Comparison of ENCODE assay signal across 20 cellular contexts in genomic region chrX:70234355-70234754, GRCh38. TPM values are rescaled to one million over a fixed set of nuclear protein-coding genes. Genes with fewer than 3 reads are reported as not detected.
DNase-seq lines count a peak whose midpoint lies in the region; TF ChIP-seq lines count a peak whose summit lies in the region.
"Had no signal": no experiment of that assay in that cellular context is flagged by ENCODE, and none has a peak within 500 bp of the region (broad histone marks: within the 10 kb centered on the region; RNA-seq: fewer than 3 reads in every experiment).

Gene AWAT1, plus strand, starts transcription at chrX:70234655. Its CDS starts 41 bp downstream, at chrX:70234696.

- in situ Hi-C loops in mammary epithelial cell (cut with MboI; ENCODE audit: low sequenced_read_pairs in 2 of 2) (no loop called here), KBM-7 (cut with MboI; ENCODE audit: low pct_unique_long_range_greater_than_20kb, low sequenced_read_pairs) (no loop called here)

- no peak within 1 kb of the TSS for H3K4me2 ChIP-seq in mammary epithelial cell (ENCODE audit: insufficient read depth, low read depth, low read length)
- H3K4me2 ChIP-seq in neuronal stem cell (ENCODE audit: insufficient read depth, low read length, poor library complexity, severe bottlenecking), result no peak within 1 kb of the TSS
- H3K4me2 ChIP-seq: A549 had no signal

- peak within 1 kb of the TSS; percentile 46 for H3K27ac Mint-ChIP-seq in activated T-helper 2 cell treated with anti-CD3 and anti-CD28 coated beads, Interferon-gamma antibody, Interleukin-2, Interleukin-4, amounts not matched to agents 10 μg/mL and 5 μg/mL and 100 μg/mL, durations not matched to agents 14 hours and 24 hours and 36 hours
- H3K27ac Mint-ChIP-seq in chondrocyte (ENCODE audit: unreplicated experiment), result no peak within 1 kb of the TSS
- H3K27ac Mint-ChIP-seq: CD4-positive, alpha-beta T cell had no signal

- no peaks in the 10 kb centered on the region for H3K9me3 ChIP-seq in mammary epithelial cell (replicated peaks; ENCODE audit: insufficient read depth, low read length)
- H3K9me3 ChIP-seq in breast epithelium, result no peaks in the 10 kb centered on the region
- H3K9me3 ChIP-seq in neuronal stem cell (replicated peaks in 1 of 2; ENCODE audit: control insufficient read depth in 2 of 2, insufficient read depth in 1 of 2, low read depth in 1 of 2, low read length in 2 of 2), result no peaks in the 10 kb centered on the region
- H3K9me3 ChIP-seq: A549, HAP-1 had no signal

- H3K36me3 ChIP-seq in mammary epithelial cell (ENCODE audit: insufficient read depth, low read length) (no peaks in the 10 kb centered on the region), breast epithelium (no peaks in the 10 kb centered on the region), neuronal stem cell (replicated peaks in 1 of 2; ENCODE audit: control insufficient read depth in 2 of 2, insufficient read depth in 2 of 2, low read length in 2 of 2) (no peaks in the 10 kb centered on the region)
- H3K36me3 ChIP-seq: HAP-1 had no signal

- H3K36me3 Mint-ChIP-seq in activated T-helper 2 cell treated with anti-CD3 and anti-CD28 coated beads, Interferon-gamma antibody, Interleukin-2, Interleukin-4, amounts not matched to agents 10 μg/mL and 5 μg/mL and 100 μg/mL, durations not matched to agents 14 hours and 24 hours and 36 hours (ENCODE audit: low read depth), result no peaks in the 10 kb centered on the region
- H3K36me3 Mint-ChIP-seq in chondrocyte (ENCODE audit: low read depth), result peaks cover 2% of the 10 kb centered on the region
- H3K36me3 Mint-ChIP-seq: IgD-negative memory B cell had no signal

- no peaks in the 10 kb centered on the region for H3K79me1 ChIP-seq in neuronal stem cell (ENCODE audit: low read depth, low read length)

- H3K27me3 Mint-ChIP-seq in activated T-helper 2 cell treated with anti-CD3 and anti-CD28 coated beads, Interferon-gamma antibody, Interleukin-2, Interleukin-4, amounts not matched to agents 10 μg/mL and 5 μg/mL and 100 μg/mL, durations not matched to agents 14 hours and 24 hours and 36 hours (ENCODE audit: low read depth), result no peaks in the 10 kb centered on the region
- H3K27me3 Mint-ChIP-seq in chondrocyte (ENCODE audit: low read depth), result peaks cover 5% of the 10 kb centered on the region
- H3K27me3 Mint-ChIP-seq: CD4-positive, alpha-beta T cell; IgD-negative memory B cell had no signal

- H3K79me2 ChIP-seq in mammary epithelial cell (ENCODE audit: insufficient read depth, low read length), result no peaks in the 10 kb centered on the region

- H2AK5ac ChIP-seq in neuronal stem cell (ENCODE audit: low read depth, low read length), result no peak within 1 kb of the TSS

- DNase-seq in mammary epithelial cell, result peak; percentile 9
- DNase-seq in breast epithelium (ENCODE audit: low spot score in 2 of 2), result no peak
- no peak for DNase-seq in activated T-helper 2 cell treated with anti-CD3 and anti-CD28 coated beads, Interferon-gamma antibody, Interleukin-2, Interleukin-4, amounts not matched to agents 10 μg/mL and 5 μg/mL and 100 μg/mL, durations not matched to agents 14 hours and 24 hours and 36 hours (ENCODE audit: low spot score)
- no peak for DNase-seq in neuronal stem cell (ENCODE audit: low spot score)
- no peak for DNase-seq in KBM-7
- no peak for DNase-seq in chondrocyte (ENCODE audit: low spot score)
- no peak for DNase-seq in DMS 273 (lab: John Stamatoyannopoulos, UW; ENCODE audit: unreplicated experiment)
- DNase-seq: AML-193; CD4-positive, alpha-beta T cell; DMS79 treated with DMSO at 0.1 percent for 48 hours had no signal

- no peaks in the 10 kb centered on the region for H4K20me1 ChIP-seq in mammary epithelial cell (ENCODE audit: insufficient read depth, low read length)

- dilution Hi-C loops in mammary epithelial cell (cut with HindIII; ENCODE audit: low sequenced_read_pairs), result no loop called here

- H2BK15ac ChIP-seq in neuronal stem cell (ENCODE audit: low read length), result no peak within 1 kb of the TSS

- no peak for TF ChIP-seq POLR2A in breast epithelium (IDR thresholded peaks at IDR 0.05)

- H2BK12ac ChIP-seq in neuronal stem cell (ENCODE audit: low read length), result no peak within 1 kb of the TSS

- no peak within 1 kb of the TSS for H2BK5ac ChIP-seq in neuronal stem cell (ENCODE audit: low read length)

- H3K4ac ChIP-seq in neuronal stem cell (ENCODE audit: low read length), result no peak within 1 kb of the TSS

- no peak within 1 kb of the TSS for H3K18ac ChIP-seq in neuronal stem cell (ENCODE audit: low read length)

- H3K14ac ChIP-seq in neuronal stem cell (ENCODE audit: low read length), result no peak within 1 kb of the TSS

- no TSS peak for BruUV-seq in mammary epithelial cell (replicated peaks; lab: Mats Ljungman, UMichigan)

- H2AFZ ChIP-seq in mammary epithelial cell (ENCODE audit: low read depth, low read length), result no peak within 1 kb of the TSS
- H2AFZ ChIP-seq in neuronal stem cell (ENCODE audit: low read length), result no peak within 1 kb of the TSS

- H4K8ac ChIP-seq in neuronal stem cell (ENCODE audit: low read depth, low read length), result peak within 1 kb of the TSS; percentile 17

- no peak within 1 kb of the TSS for H2BK120ac ChIP-seq in neuronal stem cell (ENCODE audit: low read depth, low read length)

- peaks cover 18% of the 10 kb centered on the region for H3K4me1 Mint-ChIP-seq in activated T-helper 2 cell treated with anti-CD3 and anti-CD28 coated beads, Interferon-gamma antibody, Interleukin-2, Interleukin-4, amounts not matched to agents 10 μg/mL and 5 μg/mL and 100 μg/mL, durations not matched to agents 14 hours and 24 hours and 36 hours (ENCODE audit: low read depth)
- H3K4me1 Mint-ChIP-seq in chondrocyte (ENCODE audit: low read depth), result no peaks in the 10 kb centered on the region
- H3K4me1 Mint-ChIP-seq: IgD-negative memory B cell had no signal

- no peaks in the 10 kb centered on the region for H3K9me3 Mint-ChIP-seq in activated T-helper 2 cell treated with anti-CD3 and anti-CD28 coated beads, Interferon-gamma antibody, Interleukin-2, Interleukin-4, amounts not matched to agents 10 μg/mL and 5 μg/mL and 100 μg/mL, durations not matched to agents 14 hours and 24 hours and 36 hours
- H3K9me3 Mint-ChIP-seq in chondrocyte (ENCODE audit: low read depth), result peaks cover 5% of the 10 kb centered on the region
- H3K9me3 Mint-ChIP-seq: CD4-positive, alpha-beta T cell; IgD-negative memory B cell had no signal

- TF ChIP-seq CTCF in mammary epithelial cell (conservative IDR thresholded peaks at IDR 0.05 in 1 of 2, IDR thresholded peaks at IDR 0.05 in 1 of 2; ENCODE audit: extremely low read depth in 1 of 2, insufficient read depth in 1 of 2, low read depth in 1 of 2, low read length in 2 of 2), result no peak
- TF ChIP-seq CTCF in breast epithelium (IDR thresholded peaks at IDR 0.05), result no peak
- no peak for TF ChIP-seq CTCF in chondrocyte (IDR thresholded peaks at IDR 0.05)

- no peak within 1 kb of the TSS for H3K27ac ChIP-seq in mammary epithelial cell (ENCODE audit: insufficient read depth, low read depth, low read length)
- H3K27ac ChIP-seq in breast epithelium, result no peak within 1 kb of the TSS
- H3K27ac ChIP-seq in neuronal stem cell (replicated peaks; ENCODE audit: low read length), result no peak within 1 kb of the TSS
- H3K27ac ChIP-seq: 22Rv1, A549, C4-2B had no signal

- 43% methylated on average over 3 of the region's 3 CpGs for WGBS in mammary epithelial cell (ENCODE audit: low coverage, missing lambda C conversion rate)
- no CpG with 5 or more reads among the region's 3 CpGs for WGBS in neuronal stem cell (ENCODE audit: extremely low coverage in 2 of 2, insufficient read length in 2 of 2, insufficient replicate concordance in 1 of 2), 2 donors

- H3K27me3 ChIP-seq in mammary epithelial cell (ENCODE audit: insufficient read depth, low read length) (no peaks in the 10 kb centered on the region), breast epithelium (peaks cover 0 to 30% of the 10 kb centered on the region in 2 donors), neuronal stem cell (ENCODE audit: control insufficient read depth in 3 of 3, insufficient read depth in 3 of 3, low read depth in 1 of 3, low read length in 3 of 3) (peaks cover 0 to 11% (median 0%) of the 10 kb centered on the region in 3 experiments)

- H3K4me3 ChIP-seq in mammary epithelial cell (replicated peaks in 1 of 3; ENCODE audit: insufficient read depth in 1 of 3, low read depth in 2 of 3, low read length in 3 of 3) (no peak within 1 kb of the TSS), breast epithelium (no peak within 1 kb of the TSS), neuronal stem cell (ENCODE audit: low read length in 2 of 2) (no peak within 1 kb of the TSS)
- H3K4me3 ChIP-seq: A549, GM12878, HAP-1 had no signal

- H3K9ac ChIP-seq in mammary epithelial cell (ENCODE audit: insufficient read depth, low read length) (no peak within 1 kb of the TSS), neuronal stem cell (ENCODE audit: low read depth, low read length, poor library complexity) (no peak within 1 kb of the TSS)

- H3K4me3 Mint-ChIP-seq in activated T-helper 2 cell treated with anti-CD3 and anti-CD28 coated beads, Interferon-gamma antibody, Interleukin-2, Interleukin-4, amounts not matched to agents 10 μg/mL and 5 μg/mL and 100 μg/mL, durations not matched to agents 14 hours and 24 hours and 36 hours (ENCODE audit: low read depth), result no peak within 1 kb of the TSS
- H3K4me3 Mint-ChIP-seq in chondrocyte (ENCODE audit: unreplicated experiment), result no peak within 1 kb of the TSS
- H3K4me3 Mint-ChIP-seq: CD4-positive, alpha-beta T cell; IgD-negative memory B cell had no signal

- intact Hi-C loops in mammary epithelial cell (cut with micrococcal nuclease), result no loop called here
- intact Hi-C loops in breast epithelium (cut with DNase I; ENCODE audit: low total_unique reads), result no loop called here
- intact Hi-C loops in activated T-helper 2 cell treated with anti-CD3 and anti-CD28 coated beads, Interferon-gamma antibody, Interleukin-2, Interleukin-4, amounts not matched to agents 10 μg/mL and 5 μg/mL and 100 μg/mL, durations not matched to agents 14 hours and 24 hours and 36 hours (cut with micrococcal nuclease), result no loop called here

- no peak within 1 kb of the TSS for H3K23ac ChIP-seq in neuronal stem cell (ENCODE audit: low read depth, low read length, poor library complexity)

- peaks cover 9% of the 10 kb centered on the region for H3K4me1 ChIP-seq in mammary epithelial cell (ENCODE audit: insufficient read depth, low read length)
- no peaks in the 10 kb centered on the region for H3K4me1 ChIP-seq in breast epithelium
- no peaks in the 10 kb centered on the region for H3K4me1 ChIP-seq in neuronal stem cell (ENCODE audit: control insufficient read depth in 2 of 2, insufficient read depth in 1 of 2, low read depth in 1 of 2, low read length in 2 of 2)
- H3K4me1 ChIP-seq: A549, HAP-1 had no signal

- no peak within 1 kb of the TSS for H4K91ac ChIP-seq in neuronal stem cell (ENCODE audit: low read depth, low read length, poor library complexity)

- CTCF ChIA-PET in mammary epithelial cell (lab: Charles Lee; ENCODE audit: low non-redundant PET), result interaction anchor here (0.6 kb wide), 1 partner anchor 15 kb away, joined by 6 read pairs; no protein-coding TSS in a partner anchor

RNA-seq across cellular contexts. Expression of gene AWAT1, which starts in this region (rescaled TPM):
- total RNA-seq in mammary epithelial cell, result not detected
- not detected for polyA plus RNA-seq in mammary epithelial cell
- not detected for polyA minus RNA-seq in mammary epithelial cell
- not detected for total RNA-seq in breast epithelium
- not detected in 2 replicates for total RNA-seq in activated T-helper 2 cell treated with anti-CD3 and anti-CD28 coated beads, Interferon-gamma antibody, Interleukin-2, Interleukin-4, amounts not matched to agents 10 μg/mL and 5 μg/mL and 100 μg/mL, durations not matched to agents 14 hours and 24 hours and 36 hours
- polyA plus RNA-seq in neuronal stem cell (2013, experiment 1 of 2), result not detected
- polyA plus RNA-seq in neuronal stem cell (2013, experiment 2 of 2), result not detected
- total RNA-seq in chondrocyte, result not detected in 3 replicates
- total RNA-seq: CD4-positive, alpha-beta T cell; G401; GM12878; H4; HepG2 had no signal
- polyA plus RNA-seq: A549, BJ, GM12878, HepG2, IgD-negative memory B cell had no signal

Comparison
In these comparisons a context has a peak if more than half of its experiments do, and no peak if none do; other contexts are left out.
1. Peak in DNase-seq in mammary epithelial cell; RNA of the gene not detected or under 1 TPM.